Comparison of ENCODE assay signal across 8 cellular contexts in genomic region chr3:194135516-194135805, GRCh38. TPM values are rescaled to one million over a fixed set of nuclear protein-coding genes. Genes with fewer than 3 reads are reported as not detected.
DNase-seq lines count a peak whose midpoint lies in the region; ATAC-seq, FAIRE-seq and TF ChIP-seq lines count a peak whose summit lies in the region.

No MANE protein-coding gene starts in this region.

- peak overlapping the region; percentile 97 for H3K4me3 Mint-ChIP-seq in nephron progenitor cell

- H3K4me1 Mint-ChIP-seq in nephron progenitor cell = peaks cover 65% of the 10 kb centered on the region

- H3K27ac Mint-ChIP-seq in nephron progenitor cell = peak overlapping the region; percentile 99

- no peak for TF ChIP-seq EP300 in Ishikawa (IDR thresholded peaks at IDR 0.05; ENCODE audit: borderline replicate concordance)

- TF ChIP-seq CTCF in BE2C (IDR thresholded peaks at IDR 0.05; ENCODE audit: low read depth, low read length) = no peak
- no peak for TF ChIP-seq CTCF in dorsolateral prefrontal cortex (IDR thresholded peaks at IDR 0.05 in 54 of 56, conservative IDR thresholded peaks at IDR 0.05 in 2 of 56; ENCODE audit: low read depth in 1 of 56, partially characterized antibody in 56 of 56)
- no peak for TF ChIP-seq CTCF in nephron progenitor cell (IDR thresholded peaks at IDR 0.05)

- FAIRE-seq in frontal cortex (lab: Jason Lieb, UNC) = no peak

- DNase-seq in BE2C (no peak), dorsolateral prefrontal cortex (no peak), nephron progenitor cell (no peak), C1 segment of cervical spinal cord (lab: John Stamatoyannopoulos, UW) (no peak), GM19238 (ENCODE audit: insufficient read length, low spot score) (no peak), frontal cortex (ENCODE audit: low spot score in 2 of 2) (no peak)

- no peak for TF ChIP-seq RAD21 in Ishikawa (IDR thresholded peaks at IDR 0.05; ENCODE audit: low read depth)

- H3K27me3 ChIP-seq in BE2C (no peaks in the 10 kb centered on the region), dorsolateral prefrontal cortex (peaks cover 0 to 3% (median 0%) of the 10 kb centered on the region in 45 donors)

- H3K9me3 Mint-ChIP-seq in nephron progenitor cell = no peaks in the 10 kb centered on the region

- H3K9me3 ChIP-seq in BE2C = no peaks in the 10 kb centered on the region

- intact Hi-C loops in dorsolateral prefrontal cortex (cut with DNase I) = loop anchor here (2.0 to 5.0 kb wide), 4 partner anchors 65 to 348 kb away; no protein-coding TSS in a partner anchor

- H3K4me3 ChIP-seq in BE2C (ENCODE audit: low read depth, low read length) = peak overlapping the region; percentile 55
- peak overlapping the region; percentile 49 to 77 (median 68) for H3K4me3 ChIP-seq in dorsolateral prefrontal cortex

- peaks cover 7% of the 10 kb centered on the region for H3K4me1 ChIP-seq in BE2C

- peak overlapping the region in 49 of 59 donors; percentile 40 to 94 (median 86) for H3K27ac ChIP-seq in dorsolateral prefrontal cortex

- no peaks in the 10 kb centered on the region for H3K36me3 ChIP-seq in BE2C

- no peaks in the 10 kb centered on the region for H3K36me3 Mint-ChIP-seq in nephron progenitor cell (ENCODE audit: low read depth)

- H3K27me3 Mint-ChIP-seq in nephron progenitor cell (ENCODE audit: low read depth, poor library complexity) = peaks cover 38% of the 10 kb centered on the region

- ATAC-seq in HG03442 (IDR thresholded peaks at IDR 0.05; ENCODE audit: unreplicated experiment) = no peak

TF ChIP-seq in Ishikawa, 13 proteins besides CTCF, POLR2A, EP300 and RAD21:
- TF ChIP-seq ZBTB7A (IDR thresholded peaks at IDR 0.05; ENCODE audit: low read depth) (peak; percentile 33; the same call in 1 of the 2 replicates), YY1 (IDR thresholded peaks at IDR 0.05; ENCODE audit: low read depth) (no peak)

RNA-seq across cellular contexts. Expression of gene HES1, which starts 0.5 kb away (rescaled TPM):
- polyA plus RNA-seq in BE2C (2012; ENCODE audit: insufficient read depth, insufficient read length, low read depth) = 15.3 TPM
- 10 to 100 TPM in 95 of 120 experiments, 1 to 10 TPM in 25; 5.0 to 46.3 (median 12.7) TPM for total RNA-seq in dorsolateral prefrontal cortex
- total RNA-seq in frontal cortex = 14.7 TPM
